Comparison of ENCODE assay signal across 1 cellular context in genomic region chr20:63363981-63364536, GRCh38.
TF ChIP-seq lines count a peak whose summit lies in the region.

No MANE protein-coding gene starts in this region.

TF ChIP-seq in HepG2, 621 proteins besides CTCF, POLR2A, EP300 and RAD21 (continued from another document and continues in another):
- no peak for TF ChIP-seq MLXIP (CRISPR knock-in tag; IDR thresholded peaks at IDR 0.05; ENCODE audit: borderline replicate concordance)
- TF ChIP-seq ZNF292 (CRISPR knock-in tag; IDR thresholded peaks at IDR 0.05; ENCODE audit: borderline replicate concordance, low read depth): peak; percentile 79
- TF ChIP-seq, protein P1, sequence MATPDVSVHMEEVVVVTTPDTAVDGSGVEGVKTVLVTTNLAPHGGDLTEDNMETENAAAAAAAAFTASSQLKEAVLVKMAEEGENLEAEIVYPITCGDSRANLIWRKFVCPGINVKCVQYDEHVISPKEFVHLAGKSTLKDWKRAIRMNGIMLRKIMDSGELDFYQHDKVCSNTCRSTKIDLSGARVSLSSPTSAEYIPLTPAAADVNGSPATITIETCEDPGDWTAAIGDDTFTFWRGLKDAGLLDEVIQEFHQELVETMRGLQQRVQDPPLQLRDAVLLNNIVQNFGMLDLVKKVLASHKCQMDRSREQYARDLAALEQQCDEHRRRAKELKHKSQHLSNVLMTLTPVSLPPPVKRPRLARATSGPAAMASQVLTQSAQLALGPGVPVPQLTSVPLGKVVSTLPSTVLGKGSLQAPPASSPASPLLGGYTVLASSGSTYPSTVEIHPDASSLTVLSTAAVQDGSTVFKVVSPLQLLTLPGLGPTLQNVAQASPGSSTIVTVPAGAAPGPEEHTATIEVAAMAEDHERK (CRISPR knock-in tag; IDR thresholded peaks at IDR 0.05; ENCODE audit: low read depth): no peak
- no peak for TF ChIP-seq ZNF337 (CRISPR knock-in tag; IDR thresholded peaks at IDR 0.05; ENCODE audit: borderline replicate concordance, low read depth)
- 0 out of 2 replicates have a peak, but pooled peaks have one; percentile 27 for TF ChIP-seq HNF1B (CRISPR knock-in tag; IDR thresholded peaks at IDR 0.05)
- TF ChIP-seq MAFF (IDR thresholded peaks at IDR 0.05; ENCODE audit: low read depth, low read length): no peak
- no peak for TF ChIP-seq ZNF207 (IDR thresholded peaks at IDR 0.05; ENCODE audit: borderline replicate concordance)
- TF ChIP-seq DR1 (CRISPR knock-in tag; IDR thresholded peaks at IDR 0.05): no peak
- TF ChIP-seq KDM5B (CRISPR knock-in tag; IDR thresholded peaks at IDR 0.05; ENCODE audit: borderline replicate concordance): no peak
- TF ChIP-seq ZNF124 (CRISPR knock-in tag; IDR thresholded peaks at IDR 0.05): no peak
- no peak for TF ChIP-seq ATF6 (CRISPR knock-in tag; conservative IDR thresholded peaks at IDR 0.05)
- TF ChIP-seq ZBTB20 (CRISPR knock-in tag; IDR thresholded peaks at IDR 0.05; ENCODE audit: borderline replicate concordance, low read depth): 0 out of 2 replicates have a peak, but pooled peaks have one; percentile 39
- TF ChIP-seq HES4 (CRISPR knock-in tag; IDR thresholded peaks at IDR 0.05; ENCODE audit: borderline replicate concordance): peak; percentile 60; the same call in 1 of the 2 replicates
- TF ChIP-seq ZBED4 (CRISPR knock-in tag; IDR thresholded peaks at IDR 0.05; ENCODE audit: borderline replicate concordance): no peak
- TF ChIP-seq ZFAT (CRISPR knock-in tag; conservative IDR thresholded peaks at IDR 0.05): no peak
- no peak for TF ChIP-seq SATB2 (CRISPR knock-in tag; IDR thresholded peaks at IDR 0.05)
- TF ChIP-seq, protein P2, sequence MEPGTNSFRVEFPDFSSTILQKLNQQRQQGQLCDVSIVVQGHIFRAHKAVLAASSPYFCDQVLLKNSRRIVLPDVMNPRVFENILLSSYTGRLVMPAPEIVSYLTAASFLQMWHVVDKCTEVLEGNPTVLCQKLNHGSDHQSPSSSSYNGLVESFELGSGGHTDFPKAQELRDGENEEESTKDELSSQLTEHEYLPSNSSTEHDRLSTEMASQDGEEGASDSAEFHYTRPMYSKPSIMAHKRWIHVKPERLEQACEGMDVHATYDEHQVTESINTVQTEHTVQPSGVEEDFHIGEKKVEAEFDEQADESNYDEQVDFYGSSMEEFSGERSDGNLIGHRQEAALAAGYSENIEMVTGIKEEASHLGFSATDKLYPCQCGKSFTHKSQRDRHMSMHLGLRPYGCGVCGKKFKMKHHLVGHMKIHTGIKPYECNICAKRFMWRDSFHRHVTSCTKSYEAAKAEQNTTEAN (CRISPR knock-in tag; conservative IDR thresholded peaks at IDR 0.05): no peak
- no peak for TF ChIP-seq ZNF672 (CRISPR knock-in tag; IDR thresholded peaks at IDR 0.05)
- no peak for TF ChIP-seq RFX5 (IDR thresholded peaks at IDR 0.05; ENCODE audit: low read depth, low read length)
- TF ChIP-seq ZNF7 (CRISPR knock-in tag; IDR thresholded peaks at IDR 0.05): no peak
- no peak for TF ChIP-seq ZNF446 (CRISPR knock-in tag; IDR thresholded peaks at IDR 0.05)
- no peak for TF ChIP-seq ZNF615 (CRISPR knock-in tag; IDR thresholded peaks at IDR 0.05; ENCODE audit: borderline replicate concordance)
- no peak for TF ChIP-seq MBD4 (IDR thresholded peaks at IDR 0.05; ENCODE audit: borderline replicate concordance, low read length)
- TF ChIP-seq RBAK (CRISPR knock-in tag; IDR thresholded peaks at IDR 0.05): no peak
- no peak for TF ChIP-seq ZNF746 (CRISPR knock-in tag; IDR thresholded peaks at IDR 0.05)
- no peak for TF ChIP-seq PBX2 (CRISPR knock-in tag; IDR thresholded peaks at IDR 0.05)
- no peak for TF ChIP-seq ZNF253 (CRISPR knock-in tag; IDR thresholded peaks at IDR 0.05; ENCODE audit: borderline replicate concordance)
- no peak for TF ChIP-seq ASH2L (IDR thresholded peaks at IDR 0.05; ENCODE audit: insufficient read length, low read depth, low read length)
- 0 out of 2 replicates have a peak, but pooled peaks have one; percentile 39 for TF ChIP-seq MXD3 (CRISPR knock-in tag; IDR thresholded peaks at IDR 0.05)
- no peak for TF ChIP-seq ZNF101 (CRISPR knock-in tag; IDR thresholded peaks at IDR 0.05; ENCODE audit: borderline replicate concordance, low read depth)
- TF ChIP-seq REPIN1 (CRISPR knock-in tag; IDR thresholded peaks at IDR 0.05; ENCODE audit: borderline replicate concordance, low read depth): no peak
- TF ChIP-seq RARG (CRISPR knock-in tag; IDR thresholded peaks at IDR 0.05; ENCODE audit: low read depth): no peak
- TF ChIP-seq, protein P3, sequence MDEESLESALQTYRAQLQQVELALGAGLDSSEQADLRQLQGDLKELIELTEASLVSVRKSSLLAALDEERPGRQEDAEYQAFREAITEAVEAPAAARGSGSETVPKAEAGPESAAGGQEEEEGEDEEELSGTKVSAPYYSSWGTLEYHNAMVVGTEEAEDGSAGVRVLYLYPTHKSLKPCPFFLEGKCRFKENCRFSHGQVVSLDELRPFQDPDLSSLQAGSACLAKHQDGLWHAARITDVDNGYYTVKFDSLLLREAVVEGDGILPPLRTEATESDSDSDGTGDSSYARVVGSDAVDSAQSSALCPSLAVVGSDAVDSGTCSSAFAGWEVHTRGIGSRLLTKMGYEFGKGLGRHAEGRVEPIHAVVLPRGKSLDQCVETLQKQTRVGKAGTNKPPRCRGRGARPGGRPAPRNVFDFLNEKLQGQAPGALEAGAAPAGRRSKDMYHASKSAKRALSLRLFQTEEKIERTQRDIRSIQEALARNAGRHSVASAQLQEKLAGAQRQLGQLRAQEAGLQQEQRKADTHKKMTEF (CRISPR knock-in tag; IDR thresholded peaks at IDR 0.05): no peak
- TF ChIP-seq FOXC1 (CRISPR knock-in tag; IDR thresholded peaks at IDR 0.05; ENCODE audit: borderline replicate concordance): no peak
- TF ChIP-seq ZNF678 (CRISPR knock-in tag; IDR thresholded peaks at IDR 0.05): no peak; the same call in 1 of the 2 replicates
- TF ChIP-seq ZNF44 (CRISPR knock-in tag; IDR thresholded peaks at IDR 0.05): no peak
- TF ChIP-seq ZNF547 (CRISPR knock-in tag; IDR thresholded peaks at IDR 0.05): no peak
- TF ChIP-seq MAFK (conservative IDR thresholded peaks at IDR 0.05 in 1 of 2, IDR thresholded peaks at IDR 0.05 in 1 of 2; ENCODE audit: low read length in 2 of 2): no peak; a peak in 1 of 4 replicates
- TF ChIP-seq ZNF383 (CRISPR knock-in tag; IDR thresholded peaks at IDR 0.05; ENCODE audit: borderline replicate concordance): no peak
- no peak for TF ChIP-seq ZBTB3 (CRISPR knock-in tag; IDR thresholded peaks at IDR 0.05; ENCODE audit: borderline replicate concordance, low read depth)
- no peak for TF ChIP-seq SP1 (IDR thresholded peaks at IDR 0.05)
- TF ChIP-seq SP1 (CRISPR knock-in tag; IDR thresholded peaks at IDR 0.05): no peak
- TF ChIP-seq TCF12 (IDR thresholded peaks at IDR 0.05): no peak
- no peak for TF ChIP-seq TCF12 (CRISPR knock-in tag; IDR thresholded peaks at IDR 0.05)
- no peak for TF ChIP-seq USF2 (IDR thresholded peaks at IDR 0.05; ENCODE audit: low read depth, low read length)
- TF ChIP-seq USF2 (CRISPR knock-in tag; IDR thresholded peaks at IDR 0.05; ENCODE audit: borderline replicate concordance): no peak
